ENCODE assay signal across 27 cellular contexts in genomic region chr11:79637219-79637618, GRCh38.
"Had no signal": no experiment of that assay in that cellular context is flagged by ENCODE, and none has a peak within 500 bp of the region (broad histone marks: within the 10 kb centered on the region; RNA-seq: fewer than 3 reads in every experiment).

No MANE protein-coding gene starts in this region.

- H3K27ac ChIP-seq: hepatocyte, left lung, lower lobe of right lung, neural progenitor cell, neutrophil, parathyroid adenoma, psoas muscle, right atrium auricular region, right lobe of liver, stomach, testis, thyroid gland, transverse colon, upper lobe of left lung, vagina had no signal

- H3K9me3 ChIP-seq: left lung, lower lobe of right lung, neutrophil, psoas muscle, right atrium auricular region, right lobe of liver, stomach, testis, thyroid gland, transverse colon, upper lobe of left lung, vagina had no signal

- H3K36me3 ChIP-seq: left lung, lower lobe of right lung, neural progenitor cell, neutrophil, right atrium auricular region, right lobe of liver, stomach, thyroid gland, transverse colon, upper lobe of left lung, vagina had no signal

- H3K4me3 ChIP-seq: hepatocyte, left lung, lower lobe of right lung, neural progenitor cell, psoas muscle, right atrium auricular region, right lobe of liver, smooth muscle cell, stomach, testis, thyroid gland, transverse colon, upper lobe of left lung, vagina had no signal

- ATAC-seq: left colon; left lung; lower lobe of right lung; natural killer cell; psoas muscle; right lobe of liver; stimulated activated naive B cell treated with anti-CD40 and anti-IgM and Interleukin-4, amounts not matched to agents 10 μg/mL and 1 μg/mL and 100 μg/mL, for 72 hours; stimulated activated naive CD8-positive, alpha-beta T cell treated with anti-CD3 and anti-CD28 coated beads, Interleukin-15, Interleukin-2, amounts not matched to agents 100 U/mL and 50 U/mL, for 24 hours had no signal

- DNase-seq: left colon; left lung; lower lobe of right lung; mesendoderm; naive B cell; natural killer cell; nephron progenitor cell; occipital lobe; psoas muscle; right lobe of liver; stimulated activated CD4-positive, alpha-beta T cell treated with anti-CD3 and anti-CD28 coated beads, Interleukin-1b, Interleukin-23, amount 100 ng/mL, for 48 hours; stimulated activated CD4-positive, alpha-beta T cell treated with anti-CD3 and anti-CD28 coated beads, Interleukin-2, amount 100 ng/mL, for 48 hours; stimulated activated naive B cell treated with anti-CD40 and anti-IgM and Interleukin-4, amounts not matched to agents 10 μg/mL and 1 μg/mL and 100 μg/mL, for 72 hours; stimulated activated naive CD8-positive, alpha-beta T cell treated with anti-CD3 and anti-CD28 coated beads, Interleukin-15, Interleukin-2, amounts not matched to agents 100 U/mL and 50 U/mL, for 24 hours; stomach; testis; thyroid gland; transverse colon; upper lobe of left lung had no signal

- H3K4me1 ChIP-seq: left lung, lower lobe of right lung, neural progenitor cell, parathyroid adenoma, psoas muscle, right atrium auricular region, right lobe of liver, stomach, testis, thyroid gland, transverse colon, upper lobe of left lung, vagina had no signal

- H3K27me3 ChIP-seq: hepatocyte, left lung, neural progenitor cell, neutrophil, right atrium auricular region, right lobe of liver, stomach, testis, thyroid gland, transverse colon, upper lobe of left lung, vagina had no signal

- FAIRE-seq: keratinocyte had no signal
